Comparison of ENCODE assay signal across 28 cellular contexts in the genomic region with DNA sequence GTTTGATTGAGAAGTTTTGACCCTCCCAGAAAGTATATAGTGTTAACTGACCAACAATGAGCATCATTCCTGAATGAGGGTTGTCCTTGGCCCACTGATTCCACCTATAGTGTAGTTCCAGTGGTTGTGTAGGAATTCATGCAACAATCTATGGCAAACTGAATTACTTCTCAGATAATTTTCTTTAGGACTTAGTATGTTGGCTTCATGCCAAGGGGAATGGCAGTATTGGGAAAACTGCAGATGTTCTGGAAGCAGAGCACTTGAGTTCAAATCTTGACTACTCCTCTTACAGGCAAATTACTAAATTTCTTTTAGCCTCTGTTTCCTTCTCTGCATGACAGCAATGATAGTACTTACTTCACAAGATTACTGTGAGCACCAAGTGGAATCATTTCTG.
"Had no signal": no experiment of that assay in that cellular context is flagged by ENCODE, and none has a peak within 500 bp of the region (broad histone marks: within the 10 kb centered on the region; RNA-seq: fewer than 3 reads in every experiment).

No MANE protein-coding gene starts in this region.

- H3K36me3 ChIP-seq: neural progenitor cell, ovary, suprapubic skin, transverse colon, upper lobe of right lung, uterus had no signal

- H3K4me2 ChIP-seq: neural progenitor cell, smooth muscle cell had no signal

- H3K27ac ChIP-seq: neural progenitor cell, ovary, parathyroid adenoma, psoas muscle, skin epidermis, spleen, suprapubic skin, testis, tibial artery, transverse colon, upper lobe of right lung, uterus had no signal

- H3K9ac ChIP-seq: neural progenitor cell, parathyroid adenoma had no signal

- H3K4me3 ChIP-seq: neural progenitor cell, ovary, psoas muscle, skin epidermis, smooth muscle cell, spleen, suprapubic skin, testis, tibial artery, transverse colon, upper lobe of right lung, uterus had no signal

- DNase-seq: natural killer cell; occipital lobe; ovary; posterior cingulate gyrus; psoas muscle; right cardiac atrium; spleen; stimulated activated CD4-positive, alpha-beta T cell treated with anti-CD3 and anti-CD28 coated beads, Interleukin-12 subunit alpha, Interleukin-12 subunit beta, amount 100 ng/mL, for 4 hours; stimulated activated CD4-positive, alpha-beta T cell treated with anti-CD3 and anti-CD28 coated beads, Interleukin-1b, Interleukin-23, amount 100 ng/mL, for 48 hours; stimulated activated CD4-positive, alpha-beta T cell treated with anti-CD3 and anti-CD28 coated beads, Interleukin-4, amount 100 ng/mL, for 1 hour; stimulated activated CD4-positive, alpha-beta T cell treated with anti-CD3 and anti-CD28 coated beads, Interleukin-4, amount 100 ng/mL, for 4 hours; stimulated activated CD8-positive, alpha-beta memory T cell treated with anti-CD3 and anti-CD28 coated beads, Interleukin-4, amount 100 ng/mL, for 48 hours; stimulated activated naive CD4-positive, alpha-beta T cell; stimulated activated naive CD8-positive, alpha-beta T cell treated with anti-CD3 and anti-CD28 coated beads, Interleukin-15, amount 100 ng/mL, for 72 hours; stimulated activated naive CD8-positive, alpha-beta T cell treated with anti-CD3 and anti-CD28 coated beads, Interleukin-15, Interleukin-2, amounts not matched to agents 100 U/mL and 50 U/mL, for 24 hours; substantia nigra; testis; tibial artery; transverse colon; upper lobe of right lung; uterus had no signal

- ATAC-seq: natural killer cell; psoas muscle; right cardiac atrium; sciatic nerve; stimulated activated memory B cell treated with anti-CD40 and anti-IgM and Interleukin-4, amounts not matched to agents 10 μg/mL and 1 μg/mL and 100 μg/mL, for 72 hours; stimulated activated naive CD8-positive, alpha-beta T cell treated with anti-CD3 and anti-CD28 coated beads, Interleukin-15, amount 100 ng/mL, for 72 hours; stimulated activated naive CD8-positive, alpha-beta T cell treated with anti-CD3 and anti-CD28 coated beads, Interleukin-15, Interleukin-2, amounts not matched to agents 100 U/mL and 50 U/mL, for 24 hours; upper lobe of right lung had no signal

- H3K27me3 ChIP-seq: neural progenitor cell, ovary, spleen, suprapubic skin, testis, tibial artery, transverse colon, upper lobe of right lung, uterus had no signal

- H3K79me2 ChIP-seq: parathyroid adenoma had no signal

- H2AFZ ChIP-seq: neural progenitor cell, parathyroid adenoma had no signal

- H3K4me1 ChIP-seq: neural progenitor cell, parathyroid adenoma, psoas muscle, uterus had no signal

- H3K9me3 ChIP-seq: ovary, psoas muscle, spleen, suprapubic skin, testis, tibial artery, transverse colon, upper lobe of right lung, uterus had no signal
